ENCODE assay signal across 17 cellular contexts in genomic region chr7:80232969-80233724, GRCh38.
A peak's percentile ranks its signal among the peaks of the same experiment; 100 is the strongest.
DNase-seq lines count a peak whose midpoint lies in the region; ATAC-seq, FAIRE-seq and TF ChIP-seq lines count a peak whose summit lies in the region.
"Had no signal": no experiment of that assay in that cellular context is flagged by ENCODE, and none has a peak within 500 bp of the region (broad histone marks: within the 10 kb centered on the region; RNA-seq: fewer than 3 reads in every experiment).

No MANE protein-coding gene starts in this region.

- H3K4me3 ChIP-seq in astrocyte (ENCODE audit: insufficient read depth, low read depth, low read length), result no peak overlapping the region
- H3K4me3 ChIP-seq: PC-9 had no signal

- no peaks in the 10 kb centered on the region for H3K79me2 ChIP-seq in astrocyte (ENCODE audit: insufficient read depth, low read length)

- intact Hi-C loops in posterior cingulate gyrus (cut with DNase I), result no loop called here

- H3K4me1 Mint-ChIP-seq in astrocyte (ENCODE audit: low read depth, unreplicated experiment), result peaks cover 22% of the 10 kb centered on the region
- peaks cover 26% of the 10 kb centered on the region for H3K4me1 Mint-ChIP-seq in progenitor cell of endocrine pancreas (ENCODE audit: low read depth)
- H3K4me1 Mint-ChIP-seq: CD4-positive, CD25-positive, alpha-beta regulatory T cell had no signal

- H3K27me3 Mint-ChIP-seq in astrocyte (ENCODE audit: low read depth, unreplicated experiment), result no peaks in the 10 kb centered on the region
- no peaks in the 10 kb centered on the region for H3K27me3 Mint-ChIP-seq in progenitor cell of endocrine pancreas
- H3K27me3 Mint-ChIP-seq: CD4-positive, CD25-positive, alpha-beta regulatory T cell had no signal

- H3K9me3 ChIP-seq in astrocyte (ENCODE audit: insufficient read depth, low read depth, low read length), result no peaks in the 10 kb centered on the region

- H4K20me1 ChIP-seq in astrocyte (ENCODE audit: insufficient read depth, low read length), result no peaks in the 10 kb centered on the region

- TF ChIP-seq CTCF in astrocyte (IDR thresholded peaks at IDR 0.05; ENCODE audit: insufficient read depth, low read depth, low read length) (no peak), progenitor cell of endocrine pancreas (IDR thresholded peaks at IDR 0.05; ENCODE audit: unreplicated experiment) (no peak)

- H3K27me3 ChIP-seq in astrocyte (ENCODE audit: insufficient read depth, low read length), result no peaks in the 10 kb centered on the region

- peaks cover 4% of the 10 kb centered on the region for H3K4me1 ChIP-seq in astrocyte (ENCODE audit: insufficient read depth, low read length)

- no peak overlapping the region for H3K4me3 Mint-ChIP-seq in astrocyte (ENCODE audit: unreplicated experiment)
- no peak overlapping the region for H3K4me3 Mint-ChIP-seq in progenitor cell of endocrine pancreas (ENCODE audit: low read depth)
- H3K4me3 Mint-ChIP-seq: CD4-positive, CD25-positive, alpha-beta regulatory T cell had no signal

- H3K9me3 Mint-ChIP-seq in astrocyte (ENCODE audit: unreplicated experiment) (no peaks in the 10 kb centered on the region), progenitor cell of endocrine pancreas (ENCODE audit: low read depth) (peaks cover 4% of the 10 kb centered on the region)

- ATAC-seq in GM18907 (IDR thresholded peaks at IDR 0.05; ENCODE audit: unreplicated experiment), result no peak
- ATAC-seq: SK-N-SH treated with all-trans-retinoic acid at 6 μM for 48 hours had no signal

- no peak overlapping the region for H2AFZ ChIP-seq in astrocyte (ENCODE audit: low read depth, low read length)
- H2AFZ ChIP-seq: PC-9 had no signal

- no peak overlapping the region for H3K27ac Mint-ChIP-seq in astrocyte (ENCODE audit: unreplicated experiment)
- H3K27ac Mint-ChIP-seq in progenitor cell of endocrine pancreas, result peak overlapping the region; percentile 51
- H3K27ac Mint-ChIP-seq: CD4-positive, CD25-positive, alpha-beta regulatory T cell had no signal

- H3K4me2 ChIP-seq in astrocyte (ENCODE audit: low read length), result no peak overlapping the region
- H3K4me2 ChIP-seq: PC-9 had no signal

- peak; percentile 9 for FAIRE-seq in astrocyte (lab: Jason Lieb, UNC)

- H3K36me3 ChIP-seq in astrocyte (ENCODE audit: insufficient read depth, low read length), result no peaks in the 10 kb centered on the region

- H3K9ac ChIP-seq in astrocyte (ENCODE audit: low read length), result no peak overlapping the region

- no peaks in the 10 kb centered on the region for H3K36me3 Mint-ChIP-seq in astrocyte (ENCODE audit: low read depth, unreplicated experiment)
- H3K36me3 Mint-ChIP-seq in progenitor cell of endocrine pancreas (ENCODE audit: insufficient read depth), result no peaks in the 10 kb centered on the region
- H3K36me3 Mint-ChIP-seq: CD4-positive, CD25-positive, alpha-beta regulatory T cell had no signal

- no peak overlapping the region for H3K27ac ChIP-seq in astrocyte (ENCODE audit: low read depth, low read length)
- H3K27ac ChIP-seq: PC-9 had no signal

- DNase-seq in HuH-7 (ENCODE audit: low spot score) (peak; percentile 1), astrocyte (ENCODE audit: low read depth) (no peak), glomerular visceral epithelial cell (ENCODE audit: extremely low spot score) (peak; percentile 9), progenitor cell of endocrine pancreas (ENCODE audit: low spot score, unreplicated experiment) (no peak), posterior cingulate gyrus (no peak)
- DNase-seq in NK-92 treated with Interleukin-12 subunit alpha and Interleukin-12 subunit beta, amount 100 ng/mL, for 24 hours (lab: John Stamatoyannopoulos, UW), result no peak
- DNase-seq: CD4-positive, CD25-positive, alpha-beta regulatory T cell; H7; NCI-H1417 treated with DMSO at 0.1 percent for 48 hours; NCI-H2029; NCI-H2171; NCI-H446; NCI-H69; PC-9; Right ventricle myocardium superior had no signal

Comparison
In these comparisons a context has a peak if more than half of its experiments do, and no peak if none do; other contexts are left out.
1. DNase-seq: peak in HuH-7 (single experiment) and glomerular visceral epithelial cell (single experiment); none in astrocyte (single experiment), progenitor cell of endocrine pancreas (single experiment), NK-92 treated with Interleukin-12 subunit alpha and Interleukin-12 subunit beta, amount 100 ng/mL, for 24 hours (single experiment) and posterior cingulate gyrus (0 of 10).